Comparison of ENCODE assay signal across 1 cellular context in the genomic region with DNA sequence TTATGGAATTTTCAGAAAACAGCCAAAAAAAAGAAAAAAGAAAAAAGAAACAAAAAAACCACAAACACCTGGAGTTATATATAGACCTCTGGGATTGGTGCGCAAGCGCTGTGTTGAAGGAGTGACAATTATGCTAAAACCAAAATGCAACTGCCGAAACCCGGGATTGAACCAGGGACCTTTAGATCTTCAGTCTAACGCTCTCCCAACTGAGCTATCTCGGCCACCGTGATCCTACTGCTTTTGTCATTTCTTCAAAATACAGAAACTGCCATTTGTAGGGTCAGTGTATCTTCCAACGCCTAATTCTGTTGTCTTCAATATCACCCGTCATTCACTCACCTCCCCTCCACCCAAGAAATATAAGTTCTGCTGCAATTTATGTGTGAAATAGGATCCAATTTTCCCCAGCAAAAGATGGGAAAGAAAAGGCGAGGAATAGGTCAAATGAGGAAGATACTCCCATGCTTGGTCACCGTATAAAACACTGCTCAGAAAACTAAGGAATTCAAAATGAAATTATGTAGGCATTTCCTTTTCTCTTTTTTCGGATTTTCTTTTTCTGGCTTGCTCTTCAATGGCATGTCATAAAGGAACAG.
TF ChIP-seq lines count a peak whose summit lies in the region.

No MANE protein-coding gene starts in this region.

TF ChIP-seq in HepG2, 621 proteins besides CTCF, POLR2A, EP300 and RAD21 (continued from another document and continues in another):
- TF ChIP-seq, protein P1, sequence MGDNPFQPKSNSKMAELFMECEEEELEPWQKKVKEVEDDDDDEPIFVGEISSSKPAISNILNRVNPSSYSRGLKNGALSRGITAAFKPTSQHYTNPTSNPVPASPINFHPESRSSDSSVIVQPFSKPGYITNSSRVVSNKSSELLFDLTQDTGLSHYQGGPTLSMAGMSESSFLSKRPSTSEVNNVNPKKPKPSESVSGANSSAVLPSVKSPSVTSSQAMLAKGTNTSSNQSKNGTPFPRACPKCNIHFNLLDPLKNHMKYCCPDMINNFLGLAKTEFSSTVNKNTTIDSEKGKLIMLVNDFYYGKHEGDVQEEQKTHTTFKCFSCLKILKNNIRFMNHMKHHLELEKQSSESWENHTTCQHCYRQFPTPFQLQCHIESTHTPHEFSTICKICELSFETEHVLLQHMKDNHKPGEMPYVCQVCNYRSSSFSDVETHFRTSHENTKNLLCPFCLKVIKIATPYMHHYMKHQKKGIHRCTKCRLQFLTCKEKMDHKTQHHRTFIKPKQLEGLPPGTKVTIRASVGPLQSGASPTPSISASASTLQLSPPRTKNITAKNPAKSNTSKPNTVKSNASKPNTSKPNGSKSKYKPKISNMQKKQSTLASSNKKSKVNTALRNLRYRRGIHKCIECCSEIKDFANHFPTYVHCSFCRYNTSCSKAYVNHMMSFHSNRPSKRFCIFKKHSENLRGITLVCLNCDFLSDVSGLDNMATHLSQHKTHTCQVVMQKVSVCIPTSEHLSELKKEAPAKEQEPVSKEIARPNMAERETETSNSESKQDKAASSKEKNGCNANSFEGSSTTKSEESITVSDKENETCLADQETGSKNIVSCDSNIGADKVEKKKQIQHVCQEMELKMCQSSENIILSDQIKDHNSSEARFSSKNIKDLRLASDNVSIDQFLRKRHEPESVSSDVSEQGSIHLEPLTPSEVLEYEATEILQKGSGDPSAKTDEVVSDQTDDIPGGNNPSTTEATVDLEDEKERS (CRISPR knock-in tag; IDR thresholded peaks at IDR 0.05): 0 out of 2 replicates have a peak, but pooled peaks have one; percentile 69
- TF ChIP-seq, protein P2, sequence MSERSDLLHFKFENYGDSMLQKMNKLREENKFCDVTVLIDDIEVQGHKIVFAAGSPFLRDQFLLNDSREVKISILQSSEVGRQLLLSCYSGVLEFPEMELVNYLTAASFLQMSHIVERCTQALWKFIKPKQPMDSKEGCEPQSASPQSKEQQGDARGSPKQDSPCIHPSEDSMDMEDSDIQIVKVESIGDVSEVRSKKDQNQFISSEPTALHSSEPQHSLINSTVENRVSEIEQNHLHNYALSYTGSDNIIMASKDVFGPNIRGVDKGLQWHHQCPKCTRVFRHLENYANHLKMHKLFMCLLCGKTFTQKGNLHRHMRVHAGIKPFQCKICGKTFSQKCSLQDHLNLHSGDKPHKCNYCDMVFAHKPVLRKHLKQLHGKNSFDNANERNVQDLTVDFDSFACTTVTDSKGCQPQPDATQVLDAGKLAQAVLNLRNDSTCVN (CRISPR knock-in tag; IDR thresholded peaks at IDR 0.05; ENCODE audit: borderline replicate concordance): no peak
- TF ChIP-seq, protein P3, sequence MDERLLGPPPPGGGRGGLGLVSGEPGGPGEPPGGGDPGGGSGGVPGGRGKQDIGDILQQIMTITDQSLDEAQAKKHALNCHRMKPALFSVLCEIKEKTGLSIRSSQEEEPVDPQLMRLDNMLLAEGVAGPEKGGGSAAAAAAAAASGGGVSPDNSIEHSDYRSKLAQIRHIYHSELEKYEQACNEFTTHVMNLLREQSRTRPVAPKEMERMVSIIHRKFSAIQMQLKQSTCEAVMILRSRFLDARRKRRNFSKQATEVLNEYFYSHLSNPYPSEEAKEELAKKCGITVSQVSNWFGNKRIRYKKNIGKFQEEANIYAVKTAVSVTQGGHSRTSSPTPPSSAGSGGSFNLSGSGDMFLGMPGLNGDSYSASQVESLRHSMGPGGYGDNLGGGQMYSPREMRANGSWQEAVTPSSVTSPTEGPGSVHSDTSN (CRISPR knock-in tag; IDR thresholded peaks at IDR 0.05): no peak
- no peak for TF ChIP-seq PRMT3 (CRISPR knock-in tag; IDR thresholded peaks at IDR 0.05; ENCODE audit: borderline replicate concordance, low read depth)
- TF ChIP-seq ZNF652 (CRISPR knock-in tag; IDR thresholded peaks at IDR 0.05; ENCODE audit: borderline replicate concordance, low read depth): no peak; the same call in 1 of the 2 replicates
- no peak for TF ChIP-seq ZNF878 (CRISPR knock-in tag; IDR thresholded peaks at IDR 0.05)
- TF ChIP-seq SOX13 (IDR thresholded peaks at IDR 0.05): no peak
- TF ChIP-seq SOX13 (CRISPR knock-in tag; conservative IDR thresholded peaks at IDR 0.05 in 1 of 2, IDR thresholded peaks at IDR 0.05 in 1 of 2): 0 out of 4 replicates have a peak, but pooled peaks of 1 of the 2 experiments have one; percentile 22
- no peak for TF ChIP-seq ZNF567 (CRISPR knock-in tag; IDR thresholded peaks at IDR 0.05; ENCODE audit: borderline replicate concordance)
- TF ChIP-seq ARNT2 (CRISPR knock-in tag; IDR thresholded peaks at IDR 0.05; ENCODE audit: low read depth): no peak
- TF ChIP-seq, protein P4, sequence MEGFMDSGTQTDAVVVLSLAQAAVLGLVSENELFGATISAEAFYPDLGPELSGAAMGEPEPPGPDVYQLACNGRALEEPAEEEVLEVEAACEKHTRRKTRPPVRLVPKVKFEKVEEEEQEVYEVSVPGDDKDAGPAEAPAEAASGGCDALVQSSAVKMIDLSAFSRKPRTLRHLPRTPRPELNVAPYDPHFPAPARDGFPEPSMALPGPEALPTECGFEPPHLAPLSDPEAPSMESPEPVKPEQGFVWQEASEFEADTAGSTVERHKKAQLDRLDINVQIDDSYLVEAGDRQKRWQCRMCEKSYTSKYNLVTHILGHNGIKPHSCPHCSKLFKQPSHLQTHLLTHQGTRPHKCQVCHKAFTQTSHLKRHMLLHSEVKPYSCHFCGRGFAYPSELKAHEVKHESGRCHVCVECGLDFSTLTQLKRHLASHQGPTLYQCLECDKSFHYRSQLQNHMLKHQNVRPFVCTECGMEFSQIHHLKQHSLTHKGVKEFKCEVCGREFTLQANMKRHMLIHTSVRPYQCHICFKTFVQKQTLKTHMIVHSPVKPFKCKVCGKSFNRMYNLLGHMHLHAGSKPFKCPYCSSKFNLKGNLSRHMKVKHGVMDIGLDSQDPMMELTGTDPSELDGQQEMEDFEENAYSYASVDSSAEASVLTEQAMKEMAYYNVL (CRISPR knock-in tag; IDR thresholded peaks at IDR 0.05; ENCODE audit: borderline replicate concordance): peak; percentile 63; the same call in 1 of the 2 replicates
- TF ChIP-seq, protein P5, sequence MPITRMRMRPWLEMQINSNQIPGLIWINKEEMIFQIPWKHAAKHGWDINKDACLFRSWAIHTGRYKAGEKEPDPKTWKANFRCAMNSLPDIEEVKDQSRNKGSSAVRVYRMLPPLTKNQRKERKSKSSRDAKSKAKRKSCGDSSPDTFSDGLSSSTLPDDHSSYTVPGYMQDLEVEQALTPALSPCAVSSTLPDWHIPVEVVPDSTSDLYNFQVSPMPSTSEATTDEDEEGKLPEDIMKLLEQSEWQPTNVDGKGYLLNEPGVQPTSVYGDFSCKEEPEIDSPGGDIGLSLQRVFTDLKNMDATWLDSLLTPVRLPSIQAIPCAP (CRISPR knock-in tag; IDR thresholded peaks at IDR 0.05; ENCODE audit: low read depth): no peak
- TF ChIP-seq ASH2L (IDR thresholded peaks at IDR 0.05; ENCODE audit: insufficient read length, low read depth, low read length): peak; percentile 69
- no peak for TF ChIP-seq PAWR (CRISPR knock-in tag; IDR thresholded peaks at IDR 0.05; ENCODE audit: borderline replicate concordance)
- no peak for TF ChIP-seq ZNF225 (CRISPR knock-in tag; IDR thresholded peaks at IDR 0.05)
- TF ChIP-seq ZNF644 (CRISPR knock-in tag; IDR thresholded peaks at IDR 0.05; ENCODE audit: low read depth): peak; percentile 53; the same call in 1 of the 2 replicates
- TF ChIP-seq, protein P6, sequence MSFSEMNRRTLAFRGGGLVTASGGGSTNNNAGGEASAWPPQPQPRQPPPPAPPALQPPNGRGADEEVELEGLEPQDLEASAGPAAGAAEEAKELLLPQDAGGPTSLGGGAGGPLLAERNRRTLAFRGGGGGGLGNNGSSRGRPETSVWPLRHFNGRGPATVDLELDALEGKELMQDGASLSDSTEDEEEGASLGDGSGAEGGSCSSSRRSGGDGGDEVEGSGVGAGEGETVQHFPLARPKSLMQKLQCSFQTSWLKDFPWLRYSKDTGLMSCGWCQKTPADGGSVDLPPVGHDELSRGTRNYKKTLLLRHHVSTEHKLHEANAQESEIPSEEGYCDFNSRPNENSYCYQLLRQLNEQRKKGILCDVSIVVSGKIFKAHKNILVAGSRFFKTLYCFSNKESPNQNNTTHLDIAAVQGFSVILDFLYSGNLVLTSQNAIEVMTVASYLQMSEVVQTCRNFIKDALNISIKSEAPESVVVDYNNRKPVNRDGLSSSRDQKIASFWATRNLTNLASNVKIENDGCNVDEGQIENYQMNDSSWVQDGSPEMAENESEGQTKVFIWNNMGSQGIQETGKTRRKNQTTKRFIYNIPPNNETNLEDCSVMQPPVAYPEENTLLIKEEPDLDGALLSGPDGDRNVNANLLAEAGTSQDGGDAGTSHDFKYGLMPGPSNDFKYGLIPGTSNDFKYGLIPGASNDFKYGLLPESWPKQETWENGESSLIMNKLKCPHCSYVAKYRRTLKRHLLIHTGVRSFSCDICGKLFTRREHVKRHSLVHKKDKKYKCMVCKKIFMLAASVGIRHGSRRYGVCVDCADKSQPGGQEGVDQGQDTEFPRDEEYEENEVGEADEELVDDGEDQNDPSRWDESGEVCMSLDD (CRISPR knock-in tag; IDR thresholded peaks at IDR 0.05; ENCODE audit: borderline replicate concordance): no peak
- peak; percentile 70 for TF ChIP-seq ZNF205 (CRISPR knock-in tag; IDR thresholded peaks at IDR 0.05)
- TF ChIP-seq, protein P7, sequence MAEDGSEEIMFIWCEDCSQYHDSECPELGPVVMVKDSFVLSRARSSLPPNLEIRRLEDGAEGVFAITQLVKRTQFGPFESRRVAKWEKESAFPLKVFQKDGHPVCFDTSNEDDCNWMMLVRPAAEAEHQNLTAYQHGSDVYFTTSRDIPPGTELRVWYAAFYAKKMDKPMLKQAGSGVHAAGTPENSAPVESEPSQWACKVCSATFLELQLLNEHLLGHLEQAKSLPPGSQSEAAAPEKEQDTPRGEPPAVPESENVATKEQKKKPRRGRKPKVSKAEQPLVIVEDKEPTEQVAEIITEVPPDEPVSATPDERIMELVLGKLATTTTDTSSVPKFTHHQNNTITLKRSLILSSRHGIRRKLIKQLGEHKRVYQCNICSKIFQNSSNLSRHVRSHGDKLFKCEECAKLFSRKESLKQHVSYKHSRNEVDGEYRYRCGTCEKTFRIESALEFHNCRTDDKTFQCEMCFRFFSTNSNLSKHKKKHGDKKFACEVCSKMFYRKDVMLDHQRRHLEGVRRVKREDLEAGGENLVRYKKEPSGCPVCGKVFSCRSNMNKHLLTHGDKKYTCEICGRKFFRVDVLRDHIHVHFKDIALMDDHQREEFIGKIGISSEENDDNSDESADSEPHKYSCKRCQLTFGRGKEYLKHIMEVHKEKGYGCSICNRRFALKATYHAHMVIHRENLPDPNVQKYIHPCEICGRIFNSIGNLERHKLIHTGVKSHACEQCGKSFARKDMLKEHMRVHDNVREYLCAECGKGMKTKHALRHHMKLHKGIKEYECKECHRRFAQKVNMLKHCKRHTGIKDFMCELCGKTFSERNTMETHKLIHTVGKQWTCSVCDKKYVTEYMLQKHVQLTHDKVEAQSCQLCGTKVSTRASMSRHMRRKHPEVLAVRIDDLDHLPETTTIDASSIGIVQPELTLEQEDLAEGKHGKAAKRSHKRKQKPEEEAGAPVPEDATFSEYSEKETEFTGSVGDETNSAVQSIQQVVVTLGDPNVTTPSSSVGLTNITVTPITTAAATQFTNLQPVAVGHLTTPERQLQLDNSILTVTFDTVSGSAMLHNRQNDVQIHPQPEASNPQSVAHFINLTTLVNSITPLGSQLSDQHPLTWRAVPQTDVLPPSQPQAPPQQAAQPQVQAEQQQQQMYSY (CRISPR knock-in tag; IDR thresholded peaks at IDR 0.05): no peak
- 0 out of 2 replicates have a peak, but pooled peaks have one; percentile 31 for TF ChIP-seq RFXANK (CRISPR knock-in tag; IDR thresholded peaks at IDR 0.05)
- TF ChIP-seq SMARCE1 (IDR thresholded peaks at IDR 0.05; ENCODE audit: borderline replicate concordance): no peak
- TF ChIP-seq, protein P8, sequence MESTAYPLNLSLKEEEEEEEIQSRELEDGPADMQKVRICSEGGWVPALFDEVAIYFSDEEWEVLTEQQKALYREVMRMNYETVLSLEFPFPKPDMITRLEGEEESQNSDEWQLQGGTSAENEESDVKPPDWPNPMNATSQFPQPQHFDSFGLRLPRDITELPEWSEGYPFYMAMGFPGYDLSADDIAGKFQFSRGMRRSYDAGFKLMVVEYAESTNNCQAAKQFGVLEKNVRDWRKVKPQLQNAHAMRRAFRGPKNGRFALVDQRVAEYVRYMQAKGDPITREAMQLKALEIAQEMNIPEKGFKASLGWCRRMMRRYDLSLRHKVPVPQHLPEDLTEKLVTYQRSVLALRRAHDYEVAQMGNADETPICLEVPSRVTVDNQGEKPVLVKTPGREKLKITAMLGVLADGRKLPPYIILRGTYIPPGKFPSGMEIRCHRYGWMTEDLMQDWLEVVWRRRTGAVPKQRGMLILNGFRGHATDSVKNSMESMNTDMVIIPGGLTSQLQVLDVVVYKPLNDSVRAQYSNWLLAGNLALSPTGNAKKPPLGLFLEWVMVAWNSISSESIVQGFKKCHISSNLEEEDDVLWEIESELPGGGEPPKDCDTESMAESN (CRISPR knock-in tag; conservative IDR thresholded peaks at IDR 0.05): no peak
- TF ChIP-seq MAFF (IDR thresholded peaks at IDR 0.05; ENCODE audit: low read depth, low read length): no peak
- no peak for TF ChIP-seq ZNF460 (CRISPR knock-in tag; IDR thresholded peaks at IDR 0.05; ENCODE audit: borderline replicate concordance)
- TF ChIP-seq SP5 (CRISPR knock-in tag; IDR thresholded peaks at IDR 0.05; ENCODE audit: borderline replicate concordance, low read depth): no peak
- TF ChIP-seq ZNF777 (CRISPR knock-in tag; IDR thresholded peaks at IDR 0.05): no peak
- no peak for TF ChIP-seq HHEX (CRISPR knock-in tag; IDR thresholded peaks at IDR 0.05)
- no peak for TF ChIP-seq KLF13 (CRISPR knock-in tag; IDR thresholded peaks at IDR 0.05)
- no peak for TF ChIP-seq ZZZ3 (CRISPR knock-in tag; IDR thresholded peaks at IDR 0.05; ENCODE audit: borderline replicate concordance)
- TF ChIP-seq, protein P9, sequence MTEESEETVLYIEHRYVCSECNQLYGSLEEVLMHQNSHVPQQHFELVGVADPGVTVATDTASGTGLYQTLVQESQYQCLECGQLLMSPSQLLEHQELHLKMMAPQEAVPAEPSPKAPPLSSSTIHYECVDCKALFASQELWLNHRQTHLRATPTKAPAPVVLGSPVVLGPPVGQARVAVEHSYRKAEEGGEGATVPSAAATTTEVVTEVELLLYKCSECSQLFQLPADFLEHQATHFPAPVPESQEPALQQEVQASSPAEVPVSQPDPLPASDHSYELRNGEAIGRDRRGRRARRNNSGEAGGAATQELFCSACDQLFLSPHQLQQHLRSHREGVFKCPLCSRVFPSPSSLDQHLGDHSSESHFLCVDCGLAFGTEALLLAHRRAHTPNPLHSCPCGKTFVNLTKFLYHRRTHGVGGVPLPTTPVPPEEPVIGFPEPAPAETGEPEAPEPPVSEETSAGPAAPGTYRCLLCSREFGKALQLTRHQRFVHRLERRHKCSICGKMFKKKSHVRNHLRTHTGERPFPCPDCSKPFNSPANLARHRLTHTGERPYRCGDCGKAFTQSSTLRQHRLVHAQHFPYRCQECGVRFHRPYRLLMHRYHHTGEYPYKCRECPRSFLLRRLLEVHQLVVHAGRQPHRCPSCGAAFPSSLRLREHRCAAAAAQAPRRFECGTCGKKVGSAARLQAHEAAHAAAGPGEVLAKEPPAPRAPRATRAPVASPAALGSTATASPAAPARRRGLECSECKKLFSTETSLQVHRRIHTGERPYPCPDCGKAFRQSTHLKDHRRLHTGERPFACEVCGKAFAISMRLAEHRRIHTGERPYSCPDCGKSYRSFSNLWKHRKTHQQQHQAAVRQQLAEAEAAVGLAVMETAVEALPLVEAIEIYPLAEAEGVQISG (CRISPR knock-in tag; IDR thresholded peaks at IDR 0.05): peak; percentile 56; the same call in 1 of the 2 replicates
